ENCODE assay signal across 29 cellular contexts in genomic region chr5:151751593-151751992, GRCh38. TPM values are rescaled to one million over a fixed set of nuclear protein-coding genes. Genes with fewer than 3 reads are reported as not detected.
DNase-seq lines count a peak whose midpoint lies in the region; ATAC-seq and TF ChIP-seq lines count a peak whose summit lies in the region.
"Had no signal": no experiment of that assay in that cellular context is flagged by ENCODE, and none has a peak within 500 bp of the region (broad histone marks: within the 10 kb centered on the region; RNA-seq: fewer than 3 reads in every experiment).

No MANE protein-coding gene starts in this region.

- in situ Hi-C loops in GM23248 (cut with MboI), result no loop called here

- H3K4me3 ChIP-seq in GM23248 (no peak overlapping the region), neutrophil (ENCODE audit: low read depth in 1 of 2, low read length in 1 of 2) (no peak overlapping the region)
- H3K4me3 ChIP-seq: ascending aorta, cardiac muscle cell, left ventricle myocardium inferior, Peyer's patch, SJSA1, thyroid gland, uterus had no signal

- no peaks in the 10 kb centered on the region for H3K9me2 ChIP-seq in GM23248 (ENCODE audit: insufficient read depth)

- H3K27ac ChIP-seq in GM23248 (peak overlapping the region; percentile 44), neutrophil (peak overlapping the region; percentile 36)
- H3K27ac ChIP-seq: ascending aorta, cardiac muscle cell, left ventricle myocardium inferior, Peyer's patch, SJSA1, thyroid gland, uterus had no signal

- H3K9ac ChIP-seq in GM23248, result 0 out of 2 replicates have a peak overlapping the region, but pooled peaks have one; percentile 3

- CTCF ChIA-PET in activated CD8-positive, alpha-beta T cell treated with anti-CD3 and anti-CD28 coated beads for 36 hours (lab: Charles Lee), result interaction anchor here (1.2 to 8.5 kb wide), 7 partner anchors 10 to 93 kb away, joined by 3 to 53 read pairs (median 4); partner anchors contain the start of gene G3BP1

- peaks cover 94% of the 10 kb centered on the region for H3K79me2 ChIP-seq in GM23248 (ENCODE audit: insufficient read depth)

- POLR2A ChIA-PET in activated CD8-positive, alpha-beta T cell treated with anti-CD3 and anti-CD28 coated beads for 36 hours (lab: Charles Lee), result interaction anchor here (0.6 to 1.3 kb wide), 5 partner anchors 15 to 391 kb away, joined by 3 to 6 read pairs (median 4); no protein-coding TSS in a partner anchor

- H3K27me3 Mint-ChIP-seq in CD14-positive monocyte (ENCODE audit: low read depth in 3 of 3), result no peaks in the 10 kb centered on the region
- no peaks in the 10 kb centered on the region for H3K27me3 Mint-ChIP-seq in activated T-helper 1 cell treated with anti-CD3 and anti-CD28 coated beads, Interleukin-12 subunit alpha, Interleukin-12 subunit beta, Interleukin-2, Interleukin-4 antibody, amounts not matched to agents 30 ng/mL and 10 ng/mL and 1 ng/mL, durations not matched to agents 14 hours and 24 hours and 36 hours (ENCODE audit: insufficient read depth)
- H3K27me3 Mint-ChIP-seq in activated CD8-positive, alpha-beta T cell treated with anti-CD3 and anti-CD28 coated beads for 36 hours, result no peaks in the 10 kb centered on the region
- H3K27me3 Mint-ChIP-seq: activated naive CD4-positive, alpha-beta T cell treated with anti-CD3 and anti-CD28 coated beads, Interleukin-2, amount 50 U/mL, for 24 hours; stimulated activated naive CD8-positive, alpha-beta T cell treated with anti-CD3 and anti-CD28 coated beads, Interleukin-15, amount 100 ng/mL, for 72 hours had no signal

- DNase-seq in CD14-positive monocyte (ENCODE audit: low spot score), result no peak
- DNase-seq in GM23248, result no peak
- DNase-seq in activated T-helper 1 cell treated with anti-CD3 and anti-CD28 coated beads, Interleukin-12 subunit alpha, Interleukin-12 subunit beta, Interleukin-2, Interleukin-4 antibody, amounts not matched to agents 30 ng/mL and 10 ng/mL and 1 ng/mL, durations not matched to agents 14 hours and 24 hours and 36 hours (ENCODE audit: low spot score), result no peak
- DNase-seq in activated CD8-positive, alpha-beta T cell treated with anti-CD3 and anti-CD28 coated beads for 36 hours, result no peak
- DNase-seq in NCI-H128 (lab: John Stamatoyannopoulos, UW; ENCODE audit: unreplicated experiment), result no peak
- DNase-seq: activated CD8-positive, alpha-beta T cell treated with anti-CD3 and anti-CD28 coated beads, Interleukin-2, amount 10 ng/mL, durations not matched to agents 7 days and 5 days; DMS153; effector CD8-positive, alpha-beta T cell; erythroblast; glutamatergic neuron; H7; left ventricle myocardium inferior; NCI-H748 treated with DMSO at 0.1 percent for 48 hours; Peyer's patch; posterior cingulate gyrus; right cardiac atrium; stimulated activated CD4-positive, alpha-beta T cell treated with anti-CD3 and anti-CD28 coated beads, Interleukin-1b, Interleukin-23, amount 100 ng/mL, for 48 hours; stimulated activated naive CD8-positive, alpha-beta T cell treated with anti-CD3 and anti-CD28 coated beads, Interleukin-15, amount 100 ng/mL, for 72 hours; thyroid gland; uterus had no signal

- H3K27ac Mint-ChIP-seq in CD14-positive monocyte, result peak overlapping the region in 6 of 7 donors; percentile 75 to 91 (median 82)
- H3K27ac Mint-ChIP-seq in activated T-helper 1 cell treated with anti-CD3 and anti-CD28 coated beads, Interleukin-12 subunit alpha, Interleukin-12 subunit beta, Interleukin-2, Interleukin-4 antibody, amounts not matched to agents 30 ng/mL and 10 ng/mL and 1 ng/mL, durations not matched to agents 14 hours and 24 hours and 36 hours, result peak overlapping the region; percentile 36
- no peak overlapping the region for H3K27ac Mint-ChIP-seq in activated CD8-positive, alpha-beta T cell treated with anti-CD3 and anti-CD28 coated beads for 36 hours
- H3K27ac Mint-ChIP-seq: activated CD8-positive, alpha-beta T cell treated with anti-CD3 and anti-CD28 coated beads, Interleukin-2, amount 10 ng/mL, durations not matched to agents 7 days and 5 days; activated naive CD4-positive, alpha-beta T cell treated with anti-CD3 and anti-CD28 coated beads, Interleukin-2, amount 50 U/mL, for 24 hours; stimulated activated naive CD8-positive, alpha-beta T cell treated with anti-CD3 and anti-CD28 coated beads, Interleukin-15, amount 100 ng/mL, for 72 hours had no signal

- TF ChIP-seq CTCF in CD14-positive monocyte (IDR thresholded peaks at IDR 0.05), result no peak
- no peak for TF ChIP-seq CTCF in neutrophil (IDR thresholded peaks at IDR 0.05)
- no peak for TF ChIP-seq CTCF in activated CD8-positive, alpha-beta T cell treated with anti-CD3 and anti-CD28 coated beads for 36 hours (IDR thresholded peaks at IDR 0.05)

- H3K9me3 ChIP-seq in GM23248 (ENCODE audit: low read depth) (no peaks in the 10 kb centered on the region), neutrophil (no peaks in the 10 kb centered on the region)
- H3K9me3 ChIP-seq: ascending aorta, left ventricle myocardium inferior, Peyer's patch, SJSA1, thyroid gland, uterus had no signal

- WGBS in GM23248 (ENCODE audit: low coverage in 1 of 2, low lambda C conversion rate in 2 of 2, missing lambda C conversion rate in 2 of 2), 2 experiments, result 91 to 95% methylated on average over 4 of the region's 4 CpGs

- peaks cover 14% of the 10 kb centered on the region for H3K4me1 ChIP-seq in GM23248 (ENCODE audit: insufficient read depth)
- peaks cover 37 to 45% of the 10 kb centered on the region in 2 experiments for H3K4me1 ChIP-seq in neutrophil (ENCODE audit: control insufficient read depth in 1 of 2, insufficient read depth in 1 of 2, low read depth in 1 of 2, low read length in 1 of 2)
- H3K4me1 ChIP-seq: SJSA1, uterus had no signal

- no peak overlapping the region for H2AFZ ChIP-seq in GM23248

- peaks cover 14 to 46% of the 10 kb centered on the region in 2 donors for H3K36me3 Mint-ChIP-seq in CD14-positive monocyte
- H3K36me3 Mint-ChIP-seq in activated T-helper 1 cell treated with anti-CD3 and anti-CD28 coated beads, Interleukin-12 subunit alpha, Interleukin-12 subunit beta, Interleukin-2, Interleukin-4 antibody, amounts not matched to agents 30 ng/mL and 10 ng/mL and 1 ng/mL, durations not matched to agents 14 hours and 24 hours and 36 hours (ENCODE audit: low read depth), result peaks cover 18% of the 10 kb centered on the region
- peaks cover 15% of the 10 kb centered on the region for H3K36me3 Mint-ChIP-seq in activated CD8-positive, alpha-beta T cell treated with anti-CD3 and anti-CD28 coated beads for 36 hours (ENCODE audit: low read depth)

- peaks cover 11% of the 10 kb centered on the region for H3F3A ChIP-seq in GM23248 (ENCODE audit: insufficient read depth)

- ATAC-seq in activated CD8-positive, alpha-beta T cell treated with anti-CD3 and anti-CD28 coated beads for 36 hours, result no peak
- ATAC-seq in HG03460 (IDR thresholded peaks at IDR 0.05; ENCODE audit: unreplicated experiment), result no peak
- ATAC-seq: activated CD4-positive, CD25-positive, alpha-beta regulatory T cell treated with anti-CD3 and anti-CD28 coated beads, Interleukin-2, amount 50 U/mL, for 24 hours; activated CD8-positive, alpha-beta T cell treated with anti-CD3 and anti-CD28 coated beads, Interleukin-2, amount 10 ng/mL, durations not matched to agents 7 days and 5 days; HepG2; stimulated activated naive CD8-positive, alpha-beta T cell treated with anti-CD3 and anti-CD28 coated beads, Interleukin-15, amount 100 ng/mL, for 72 hours had no signal

- peaks cover 51% of the 10 kb centered on the region for H3K4me1 Mint-ChIP-seq in CD14-positive monocyte
- peaks cover 39% of the 10 kb centered on the region for H3K4me1 Mint-ChIP-seq in activated T-helper 1 cell treated with anti-CD3 and anti-CD28 coated beads, Interleukin-12 subunit alpha, Interleukin-12 subunit beta, Interleukin-2, Interleukin-4 antibody, amounts not matched to agents 30 ng/mL and 10 ng/mL and 1 ng/mL, durations not matched to agents 14 hours and 24 hours and 36 hours (ENCODE audit: low read depth)
- H3K4me1 Mint-ChIP-seq in activated CD8-positive, alpha-beta T cell treated with anti-CD3 and anti-CD28 coated beads for 36 hours (ENCODE audit: low read depth), result peaks cover 35% of the 10 kb centered on the region
- H3K4me1 Mint-ChIP-seq: neural crest cell had no signal

- H4K20me1 ChIP-seq in GM23248 (ENCODE audit: insufficient read depth), result no peaks in the 10 kb centered on the region

- H3K36me3 ChIP-seq in GM23248 (ENCODE audit: low read depth) (no peaks in the 10 kb centered on the region), neutrophil (no peaks in the 10 kb centered on the region)
- H3K36me3 ChIP-seq: cardiac muscle cell, thyroid gland, uterus had no signal

- H3K9me3 Mint-ChIP-seq in CD14-positive monocyte, result no peaks in the 10 kb centered on the region
- H3K9me3 Mint-ChIP-seq in activated T-helper 1 cell treated with anti-CD3 and anti-CD28 coated beads, Interleukin-12 subunit alpha, Interleukin-12 subunit beta, Interleukin-2, Interleukin-4 antibody, amounts not matched to agents 30 ng/mL and 10 ng/mL and 1 ng/mL, durations not matched to agents 14 hours and 24 hours and 36 hours, result no peaks in the 10 kb centered on the region
- no peaks in the 10 kb centered on the region for H3K9me3 Mint-ChIP-seq in activated CD8-positive, alpha-beta T cell treated with anti-CD3 and anti-CD28 coated beads for 36 hours
- H3K9me3 Mint-ChIP-seq: activated naive CD4-positive, alpha-beta T cell treated with anti-CD3 and anti-CD28 coated beads, Interleukin-2, amount 50 U/mL, for 24 hours; neural crest cell; stimulated activated naive CD8-positive, alpha-beta T cell treated with anti-CD3 and anti-CD28 coated beads, Interleukin-15, amount 100 ng/mL, for 72 hours had no signal

- H3K27me3 ChIP-seq in GM23248 (replicated peaks; ENCODE audit: insufficient read depth), result no peaks in the 10 kb centered on the region
- no peaks in the 10 kb centered on the region for H3K27me3 ChIP-seq in neutrophil
- H3K27me3 ChIP-seq: ascending aorta, cardiac muscle cell, Peyer's patch, SJSA1, thyroid gland, uterus had no signal

- peak overlapping the region; percentile 11 for H3K4me2 ChIP-seq in GM23248 (ENCODE audit: unreplicated experiment)

- intact Hi-C loops in CD14-positive monocyte (cut with micrococcal nuclease), result no loop called here
- intact Hi-C loops in activated T-helper 1 cell treated with anti-CD3 and anti-CD28 coated beads, Interleukin-12 subunit alpha, Interleukin-12 subunit beta, Interleukin-2, Interleukin-4 antibody, amounts not matched to agents 30 ng/mL and 10 ng/mL and 1 ng/mL, durations not matched to agents 14 hours and 24 hours and 36 hours (cut with micrococcal nuclease), result no loop called here
- intact Hi-C loops in activated CD8-positive, alpha-beta T cell treated with anti-CD3 and anti-CD28 coated beads for 36 hours (cut with micrococcal nuclease), result no loop called here

- H3K4me3 Mint-ChIP-seq in CD14-positive monocyte, result no peak overlapping the region
- no peak overlapping the region for H3K4me3 Mint-ChIP-seq in activated T-helper 1 cell treated with anti-CD3 and anti-CD28 coated beads, Interleukin-12 subunit alpha, Interleukin-12 subunit beta, Interleukin-2, Interleukin-4 antibody, amounts not matched to agents 30 ng/mL and 10 ng/mL and 1 ng/mL, durations not matched to agents 14 hours and 24 hours and 36 hours
- no peak overlapping the region for H3K4me3 Mint-ChIP-seq in activated CD8-positive, alpha-beta T cell treated with anti-CD3 and anti-CD28 coated beads for 36 hours
- H3K4me3 Mint-ChIP-seq: activated CD8-positive, alpha-beta T cell treated with anti-CD3 and anti-CD28 coated beads, Interleukin-2, amount 10 ng/mL, durations not matched to agents 7 days and 5 days; activated naive CD4-positive, alpha-beta T cell treated with anti-CD3 and anti-CD28 coated beads, Interleukin-2, amount 50 U/mL, for 24 hours; neural crest cell; stimulated activated naive CD8-positive, alpha-beta T cell treated with anti-CD3 and anti-CD28 coated beads, Interleukin-15, amount 100 ng/mL, for 72 hours had no signal

RNA-seq across cellular contexts. Expression of gene ATOX1, which starts 6.8 kb away (rescaled TPM):
- 100 to 1,000 TPM; 148 to 149 TPM for polyA plus RNA-seq in CD14-positive monocyte
- 52.2 and 126 TPM in 2 replicates for total RNA-seq in GM23248 (2014; rRNA removed; shearing (Covaris generic))
- polyA plus RNA-seq in GM23248 (2016; fragmentation: Nextera tagmentation; extraction: Ambion mirVana), result 278 and 296 TPM in 2 replicates
- 72.5 and 83.7 TPM in 2 replicates for total RNA-seq in activated T-helper 1 cell treated with anti-CD3 and anti-CD28 coated beads, Interleukin-12 subunit alpha, Interleukin-12 subunit beta, Interleukin-2, Interleukin-4 antibody, amounts not matched to agents 30 ng/mL and 10 ng/mL and 1 ng/mL, durations not matched to agents 14 hours and 24 hours and 36 hours
- total RNA-seq in activated CD8-positive, alpha-beta T cell treated with anti-CD3 and anti-CD28 coated beads for 36 hours, result 10 to 100 TPM; 69.6 to 73.3 TPM

RNA-seq across cellular contexts. Expression of gene G3BP1, which starts 20.2 kb away (rescaled TPM):
- 10 to 100 TPM; 58.8 to 60.6 TPM for polyA plus RNA-seq in CD14-positive monocyte
- total RNA-seq in GM23248 (2014; rRNA removed; shearing (Covaris generic)), result 134 and 153 TPM in 2 replicates
- 189 and 190 TPM in 2 replicates for polyA plus RNA-seq in GM23248 (2016; fragmentation: Nextera tagmentation; extraction: Ambion mirVana)
- 340 and 348 TPM in 2 replicates for total RNA-seq in activated T-helper 1 cell treated with anti-CD3 and anti-CD28 coated beads, Interleukin-12 subunit alpha, Interleukin-12 subunit beta, Interleukin-2, Interleukin-4 antibody, amounts not matched to agents 30 ng/mL and 10 ng/mL and 1 ng/mL, durations not matched to agents 14 hours and 24 hours and 36 hours
- total RNA-seq in activated CD8-positive, alpha-beta T cell treated with anti-CD3 and anti-CD28 coated beads for 36 hours, result 100 to 1,000 TPM; 247 to 253 TPM
